13 cellular contexts compared by ENCODE assay signal in the genomic region with DNA sequence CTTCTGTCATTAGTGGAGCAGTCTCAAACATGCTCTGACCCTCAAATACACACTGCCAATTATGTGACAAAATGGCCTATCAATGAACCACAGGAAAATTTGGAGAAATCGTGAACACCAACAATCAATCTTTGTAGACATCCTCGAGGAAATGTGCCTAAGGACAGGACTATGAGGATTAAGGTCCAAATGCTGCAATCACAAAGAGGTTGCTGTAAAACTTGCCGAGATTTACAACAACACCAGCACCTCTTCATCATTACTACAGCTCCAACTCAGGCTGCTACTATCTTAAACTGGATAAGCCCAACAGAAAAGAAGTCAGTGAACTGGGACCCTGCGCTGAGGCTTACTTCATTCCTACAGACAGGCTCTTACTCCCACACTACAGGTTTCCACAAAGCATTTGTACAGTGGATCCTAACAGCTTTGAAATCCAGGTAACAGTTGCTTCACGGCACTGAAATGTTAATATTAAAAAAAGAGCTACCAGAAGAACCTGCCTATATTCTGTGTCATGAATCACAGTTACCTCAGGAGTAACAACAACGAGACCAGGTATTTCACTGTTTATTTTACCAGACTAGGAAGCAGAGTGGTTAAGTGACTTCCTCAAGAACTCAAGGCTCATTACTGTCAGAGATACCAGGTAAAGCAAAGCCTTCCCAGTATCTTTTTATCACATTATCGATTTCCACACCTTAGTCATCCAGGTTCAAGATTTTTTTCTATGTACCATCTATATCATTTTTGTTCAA. TPM values are rescaled to one million over a fixed set of nuclear protein-coding genes. Genes with fewer than 3 reads are reported as not detected.
A peak's percentile ranks its signal among the peaks of the same experiment; 100 is the strongest.
DNase-seq lines count a peak whose midpoint lies in the region; ATAC-seq, FAIRE-seq and TF ChIP-seq lines count a peak whose summit lies in the region.
"Had no signal": no experiment of that assay in that cellular context is flagged by ENCODE, and none has a peak within 500 bp of the region (broad histone marks: within the 10 kb centered on the region; RNA-seq: fewer than 3 reads in every experiment).

No MANE protein-coding gene starts in this region.

- no peak for TF ChIP-seq CTCF in A549 (IDR thresholded peaks at IDR 0.05)

- peak overlapping the region; percentile 12 to 24 for H3K4me3 Mint-ChIP-seq in effector memory CD8-positive, alpha-beta T cell
- H3K4me3 Mint-ChIP-seq in activated CD4-positive, alpha-beta T cell treated with anti-CD3 and anti-CD28 coated beads for 36 hours = no peak overlapping the region

- 44% methylated on average over 7 of the region's 7 CpGs for WGBS in A549 (ENCODE audit: missing lambda C conversion rate)

- no peak for FAIRE-seq in A549 (lab: Jason Lieb, UNC)

- no peak for DNase-seq in A549 (ENCODE audit: low read depth in 1 of 2, low spot score in 1 of 2)
- peak; percentile 38 for DNase-seq in HT-29 (ENCODE audit: low spot score)
- no peak for DNase-seq in effector memory CD8-positive, alpha-beta T cell
- DNase-seq in T1000 (lab: John Stamatoyannopoulos, UW) = no peak
- no peak for DNase-seq in germinal center (ENCODE audit: low spot score)
- DNase-seq in activated CD4-positive, alpha-beta T cell treated with anti-CD3 and anti-CD28 coated beads for 36 hours = no peak
- no peak for DNase-seq in stimulated activated CD4-positive, alpha-beta T cell treated with anti-CD3 and anti-CD28 coated beads, Interleukin-2, amount 100 ng/mL, for 48 hours
- DNase-seq: foreskin fibroblast, left ventricle myocardium inferior, NCI-H526 treated with DMSO at 0.1 percent for 48 hours, retina, SHP77 treated with DMSO at 0.1 percent for 48 hours had no signal

- no peak overlapping the region for H3K9ac ChIP-seq in mucosa of rectum (ENCODE audit: low read depth in 1 of 2, low read length in 2 of 2)

- no peak for TF ChIP-seq POLR2A in A549 (IDR thresholded peaks at IDR 0.05; ENCODE audit: low read length)

- TF ChIP-seq RAD21 in A549 (conservative IDR thresholded peaks at IDR 0.05 in 1 of 2, IDR thresholded peaks at IDR 0.05 in 1 of 2) = no peak

- H3K36me3 Mint-ChIP-seq in effector memory CD8-positive, alpha-beta T cell (ENCODE audit: insufficient read depth) = no peaks in the 10 kb centered on the region
- peaks cover 10% of the 10 kb centered on the region for H3K36me3 Mint-ChIP-seq in activated CD4-positive, alpha-beta T cell treated with anti-CD3 and anti-CD28 coated beads for 36 hours (ENCODE audit: low read depth)

- no peaks in the 10 kb centered on the region for H3K27me3 ChIP-seq in mucosa of rectum (ENCODE audit: control insufficient read depth in 2 of 2, insufficient read depth in 2 of 2, low read length in 2 of 2)

- H3K4me1 ChIP-seq in A549 = peaks cover 36% of the 10 kb centered on the region
- peaks cover 17 to 25% of the 10 kb centered on the region in 2 donors for H3K4me1 ChIP-seq in mucosa of rectum (ENCODE audit: control insufficient read depth in 2 of 2, insufficient read depth in 2 of 2, low read length in 2 of 2)

- no peaks in the 10 kb centered on the region for H3K9me3 ChIP-seq in A549
- no peaks in the 10 kb centered on the region for H3K9me3 ChIP-seq in mucosa of rectum (ENCODE audit: control insufficient read depth in 2 of 2, low read length in 2 of 2)
- H3K9me3 ChIP-seq: left ventricle myocardium inferior had no signal

- no peak for TF ChIP-seq EP300 in A549 (IDR thresholded peaks at IDR 0.05)

- intact Hi-C loops in activated CD4-positive, alpha-beta T cell treated with anti-CD3 and anti-CD28 coated beads for 36 hours (cut with DNase I, micrococcal nuclease) = loop anchor here in 1 of 2 experiments (10.0 kb wide), 1 partner anchor 294 kb away; a partner anchor contains a TSS

- peak; percentile 19 to 28; a peak in 3 of 6 replicates for ATAC-seq in A549
- ATAC-seq in effector memory CD8-positive, alpha-beta T cell (replicated peaks) = peak; percentile 34
- no peak for ATAC-seq in activated CD4-positive, alpha-beta T cell treated with anti-CD3 and anti-CD28 coated beads for 36 hours

- H3K27ac Mint-ChIP-seq in effector memory CD8-positive, alpha-beta T cell = peak overlapping the region; percentile 71 to 89
- H3K27ac Mint-ChIP-seq in activated CD4-positive, alpha-beta T cell treated with anti-CD3 and anti-CD28 coated beads for 36 hours = no peak overlapping the region

- no peaks in the 10 kb centered on the region for H3K36me3 ChIP-seq in mucosa of rectum (ENCODE audit: control insufficient read depth in 2 of 2, insufficient read depth in 2 of 2, low read length in 2 of 2)

- H3K9me3 Mint-ChIP-seq in effector memory CD8-positive, alpha-beta T cell = no peaks in the 10 kb centered on the region
- no peaks in the 10 kb centered on the region for H3K9me3 Mint-ChIP-seq in activated CD4-positive, alpha-beta T cell treated with anti-CD3 and anti-CD28 coated beads for 36 hours (ENCODE audit: low read depth)

- peak overlapping the region; percentile 50 for H3K4me2 ChIP-seq in A549

- H3K27ac ChIP-seq in A549 (no peak overlapping the region), mucosa of rectum (ENCODE audit: low read depth in 2 of 2, low read length in 2 of 2) (peak overlapping the region; percentile 10 to 54)

- no peaks in the 10 kb centered on the region for H3K27me3 Mint-ChIP-seq in effector memory CD8-positive, alpha-beta T cell
- H3K27me3 Mint-ChIP-seq in activated CD4-positive, alpha-beta T cell treated with anti-CD3 and anti-CD28 coated beads for 36 hours = peaks cover 2% of the 10 kb centered on the region

- CTCF ChIA-PET in A549 (lab: Yijun Ruan, JAX) = interaction anchor here (0.6 to 2.1 kb wide), 3 partner anchors 10 to 75 kb away, joined by 3 to 6 read pairs (median 4); no protein-coding TSS in a partner anchor
- CTCF ChIA-PET in activated CD4-positive, alpha-beta T cell treated with anti-CD3 and anti-CD28 coated beads for 36 hours (lab: Charles Lee) = interaction anchor here (0.6 to 1.4 kb wide), 4 partner anchors 10 to 508 kb away, joined by 3 to 6 read pairs (median 3); no protein-coding TSS in a partner anchor

- POLR2A ChIA-PET in A549 (lab: Yijun Ruan, JAX) = no interaction called here
- POLR2A ChIA-PET in activated CD4-positive, alpha-beta T cell treated with anti-CD3 and anti-CD28 coated beads for 36 hours (lab: Charles Lee) = no interaction called here

- H3K4me1 Mint-ChIP-seq in effector memory CD8-positive, alpha-beta T cell (ENCODE audit: low read depth in 2 of 2) = peaks cover 49 to 65% of the 10 kb centered on the region in 2 donors
- H3K4me1 Mint-ChIP-seq in activated CD4-positive, alpha-beta T cell treated with anti-CD3 and anti-CD28 coated beads for 36 hours = peaks cover 68% of the 10 kb centered on the region

- H3K4me3 ChIP-seq in A549 = no peak overlapping the region
- H3K4me3 ChIP-seq in mucosa of rectum (ENCODE audit: low read length in 2 of 2) = no peak overlapping the region
- H3K4me3 ChIP-seq: left ventricle myocardium inferior had no signal

TF ChIP-seq in A549, 52 proteins besides CTCF, POLR2A, EP300 and RAD21:
- TF ChIP-seq JUN (IDR thresholded peaks at IDR 0.05) (no peak), HOXB13 (CRISPR knock-in tag; IDR thresholded peaks at IDR 0.05; ENCODE audit: low read depth) (no peak), MAFK (IDR thresholded peaks at IDR 0.05; ENCODE audit: partially characterized antibody) (no peak), FOSB (CRISPR knock-in tag; IDR thresholded peaks at IDR 0.05) (no peak), FOXS1 (CRISPR knock-in tag; IDR thresholded peaks at IDR 0.05) (no peak), CHD2 (IDR thresholded peaks at IDR 0.05; ENCODE audit: low read length, partially characterized antibody) (no peak), HOXB5 (CRISPR knock-in tag; IDR thresholded peaks at IDR 0.05) (no peak), NPAS2 (CRISPR knock-in tag; IDR thresholded peaks at IDR 0.05; ENCODE audit: borderline replicate concordance) (no peak), KDM5A (IDR thresholded peaks at IDR 0.05) (no peak), POLR2AphosphoS2 (conservative IDR thresholded peaks at IDR 0.05; ENCODE audit: low read length) (no peak), KDM1A (IDR thresholded peaks at IDR 0.05; ENCODE audit: low read depth) (no peak), HOXA7 (CRISPR knock-in tag; IDR thresholded peaks at IDR 0.05) (no peak), ZC3H11A (IDR thresholded peaks at IDR 0.05) (no peak), ZSCAN20 (CRISPR knock-in tag; IDR thresholded peaks at IDR 0.05) (no peak), HDAC2 (IDR thresholded peaks at IDR 0.05) (no peak)
- TF ChIP-seq, protein P1, sequence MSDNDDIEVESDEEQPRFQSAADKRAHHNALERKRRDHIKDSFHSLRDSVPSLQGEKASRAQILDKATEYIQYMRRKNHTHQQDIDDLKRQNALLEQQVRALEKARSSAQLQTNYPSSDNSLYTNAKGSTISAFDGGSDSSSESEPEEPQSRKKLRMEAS (IDR thresholded peaks at IDR 0.05) = no peak
- TF ChIP-seq, protein P2, sequence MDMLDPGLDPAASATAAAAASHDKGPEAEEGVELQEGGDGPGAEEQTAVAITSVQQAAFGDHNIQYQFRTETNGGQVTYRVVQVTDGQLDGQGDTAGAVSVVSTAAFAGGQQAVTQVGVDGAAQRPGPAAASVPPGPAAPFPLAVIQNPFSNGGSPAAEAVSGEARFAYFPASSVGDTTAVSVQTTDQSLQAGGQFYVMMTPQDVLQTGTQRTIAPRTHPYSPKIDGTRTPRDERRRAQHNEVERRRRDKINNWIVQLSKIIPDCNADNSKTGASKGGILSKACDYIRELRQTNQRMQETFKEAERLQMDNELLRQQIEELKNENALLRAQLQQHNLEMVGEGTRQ (IDR thresholded peaks at IDR 0.05) = no peak
- TF ChIP-seq, protein P3, sequence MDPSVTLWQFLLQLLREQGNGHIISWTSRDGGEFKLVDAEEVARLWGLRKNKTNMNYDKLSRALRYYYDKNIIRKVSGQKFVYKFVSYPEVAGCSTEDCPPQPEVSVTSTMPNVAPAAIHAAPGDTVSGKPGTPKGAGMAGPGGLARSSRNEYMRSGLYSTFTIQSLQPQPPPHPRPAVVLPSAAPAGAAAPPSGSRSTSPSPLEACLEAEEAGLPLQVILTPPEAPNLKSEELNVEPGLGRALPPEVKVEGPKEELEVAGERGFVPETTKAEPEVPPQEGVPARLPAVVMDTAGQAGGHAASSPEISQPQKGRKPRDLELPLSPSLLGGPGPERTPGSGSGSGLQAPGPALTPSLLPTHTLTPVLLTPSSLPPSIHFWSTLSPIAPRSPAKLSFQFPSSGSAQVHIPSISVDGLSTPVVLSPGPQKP (IDR thresholded peaks at IDR 0.05; ENCODE audit: low read depth, low read length) = no peak

RNA-seq across cellular contexts. Expression of a gene that starts 23.9 kb away (rescaled TPM):
- 14.3 and 15.6 TPM in 2 replicates for polyA plus RNA-seq in A549 (2011; rRNA removed)
- 2.6 and 3.2 TPM in 2 replicates for polyA plus RNA-seq in A549 (2012; cell fraction: cytosol; rRNA removed)
- polyA plus RNA-seq in A549 (2012; cell fraction: nucleus; rRNA removed) = 2.2 and 3.1 TPM in 2 replicates
- 8.7 to 10.7 TPM (median 9.3 TPM) in 3 replicates for polyA plus RNA-seq in A549 (2017; fragmentation: RNase III; extraction: RNeasy Plus Mini Kit Qiagen cat#74134 plus additional on column Dnase treatment)
- 13.5 and 17.5 TPM in 2 replicates for polyA minus RNA-seq in A549 (2011; rRNA and poly(A)+ RNA removed)
- 34.2 and 36.5 TPM in 2 replicates for total RNA-seq in HT-29 (2014; rRNA removed; shearing (Covaris generic))
- total RNA-seq in activated CD4-positive, alpha-beta T cell treated with anti-CD3 and anti-CD28 coated beads for 36 hours = 10 to 100 TPM; 20.1 to 24.4 TPM

Comparison
In these comparisons a context has a peak if more than half of its experiments do, and no peak if none do; other contexts are left out.
1. H3K27ac ChIP-seq: peak in mucosa of rectum (2 of 2); none in A549 (0 of 2).